ENCODE assay signal across 1 cellular context in the genomic region with DNA sequence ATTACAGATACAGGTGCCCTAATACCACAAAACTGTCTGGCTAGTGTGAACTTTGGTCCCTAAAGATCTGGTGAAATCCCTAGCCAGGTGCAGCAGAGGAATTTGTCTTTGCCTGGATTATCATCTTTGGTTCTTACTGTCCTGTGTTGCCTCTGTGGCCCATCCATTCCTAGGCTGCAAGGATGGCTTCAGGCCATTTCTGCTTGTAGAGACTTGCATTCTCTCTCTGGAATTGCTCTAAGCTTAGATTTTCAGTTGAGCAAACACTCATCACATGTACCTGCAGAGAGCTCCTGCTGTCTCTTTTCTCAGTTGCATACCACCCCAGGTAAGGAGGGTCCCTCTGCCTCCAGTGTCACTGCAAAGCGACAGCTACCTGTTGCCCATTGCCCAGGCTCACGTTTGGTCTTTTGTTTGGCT.
TF ChIP-seq lines count a peak whose summit lies in the region.

No MANE protein-coding gene starts in this region.

TF ChIP-seq in SK-N-SH treated with all-trans-retinoic acid at 6 μM for 48 hours, 23 proteins besides CTCF, POLR2A, EP300 and RAD21 (continued from another document):
- TF ChIP-seq, protein P1, sequence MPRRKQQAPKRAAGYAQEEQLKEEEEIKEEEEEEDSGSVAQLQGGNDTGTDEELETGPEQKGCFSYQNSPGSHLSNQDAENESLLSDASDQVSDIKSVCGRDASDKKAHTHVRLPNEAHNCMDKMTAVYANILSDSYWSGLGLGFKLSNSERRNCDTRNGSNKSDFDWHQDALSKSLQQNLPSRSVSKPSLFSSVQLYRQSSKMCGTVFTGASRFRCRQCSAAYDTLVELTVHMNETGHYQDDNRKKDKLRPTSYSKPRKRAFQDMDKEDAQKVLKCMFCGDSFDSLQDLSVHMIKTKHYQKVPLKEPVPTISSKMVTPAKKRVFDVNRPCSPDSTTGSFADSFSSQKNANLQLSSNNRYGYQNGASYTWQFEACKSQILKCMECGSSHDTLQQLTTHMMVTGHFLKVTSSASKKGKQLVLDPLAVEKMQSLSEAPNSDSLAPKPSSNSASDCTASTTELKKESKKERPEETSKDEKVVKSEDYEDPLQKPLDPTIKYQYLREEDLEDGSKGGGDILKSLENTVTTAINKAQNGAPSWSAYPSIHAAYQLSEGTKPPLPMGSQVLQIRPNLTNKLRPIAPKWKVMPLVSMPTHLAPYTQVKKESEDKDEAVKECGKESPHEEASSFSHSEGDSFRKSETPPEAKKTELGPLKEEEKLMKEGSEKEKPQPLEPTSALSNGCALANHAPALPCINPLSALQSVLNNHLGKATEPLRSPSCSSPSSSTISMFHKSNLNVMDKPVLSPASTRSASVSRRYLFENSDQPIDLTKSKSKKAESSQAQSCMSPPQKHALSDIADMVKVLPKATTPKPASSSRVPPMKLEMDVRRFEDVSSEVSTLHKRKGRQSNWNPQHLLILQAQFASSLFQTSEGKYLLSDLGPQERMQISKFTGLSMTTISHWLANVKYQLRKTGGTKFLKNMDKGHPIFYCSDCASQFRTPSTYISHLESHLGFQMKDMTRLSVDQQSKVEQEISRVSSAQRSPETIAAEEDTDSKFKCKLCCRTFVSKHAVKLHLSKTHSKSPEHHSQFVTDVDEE (CRISPR knock-in tag; IDR thresholded peaks at IDR 0.05) = no peak
- TF ChIP-seq BACH2 (CRISPR knock-in tag; IDR thresholded peaks at IDR 0.05; ENCODE audit: borderline replicate concordance) (no peak), OSR1 (CRISPR knock-in tag; IDR thresholded peaks at IDR 0.05) (no peak), RARB (CRISPR knock-in tag; IDR thresholded peaks at IDR 0.05) (no peak), ZFP30 (CRISPR knock-in tag; IDR thresholded peaks at IDR 0.05) (no peak)
